Comparison of ENCODE assay signal across 8 cellular contexts in genomic region chr1:243482237-243483022, GRCh38.
DNase-seq lines count a peak whose midpoint lies in the region; ATAC-seq and TF ChIP-seq lines count a peak whose summit lies in the region.

No MANE protein-coding gene starts in this region.

- no peak overlapping the region for H3K27ac ChIP-seq in breast epithelium

- peaks cover 4% of the 10 kb centered on the region for H3K36me3 Mint-ChIP-seq in type B pancreatic cell

- H3K9me3 ChIP-seq in breast epithelium = no peaks in the 10 kb centered on the region

- H3K4me1 ChIP-seq in breast epithelium = no peaks in the 10 kb centered on the region

- H3K4me1 Mint-ChIP-seq in type B pancreatic cell (ENCODE audit: unreplicated experiment) = peaks cover 4% of the 10 kb centered on the region

- intact Hi-C loops in breast epithelium (cut with DNase I; ENCODE audit: low total_unique reads) = no loop called here

- TF ChIP-seq POLR2A in breast epithelium (IDR thresholded peaks at IDR 0.05) = no peak

- no peaks in the 10 kb centered on the region for H3K36me3 ChIP-seq in breast epithelium

- DNase-seq in CMK (ENCODE audit: low read depth) = peak; percentile 34
- DNase-seq in NCI-H1694 treated with DMSO at 0.1 percent for 48 hours (lab: John Stamatoyannopoulos, UW) = peak; percentile 100
- DNase-seq in breast epithelium (ENCODE audit: low spot score in 2 of 2) = no peak
- DNase-seq in left lobe of liver (ENCODE audit: low spot score) = no peak
- no peak for DNase-seq in type B pancreatic cell (ENCODE audit: extremely low spot score, unreplicated experiment)
- DNase-seq in stimulated activated CD4-positive, alpha-beta T cell treated with anti-CD3 and anti-CD28 coated beads, Interleukin-4, amount 100 ng/mL, for 1 hour = no peak
- DNase-seq in DMS153 treated with DMSO at 0.1 percent for 48 hours (lab: John Stamatoyannopoulos, UW; ENCODE audit: unreplicated experiment) = no peak
- DNase-seq in central memory CD4-positive, alpha-beta T cell = no peak

- H3K27ac Mint-ChIP-seq in type B pancreatic cell = peak overlapping the region; percentile 39

- TF ChIP-seq CTCF in breast epithelium (IDR thresholded peaks at IDR 0.05) = no peak
- TF ChIP-seq CTCF in type B pancreatic cell (conservative IDR thresholded peaks at IDR 0.05) = no peak

- peak overlapping the region; percentile 83 for H3K4me3 Mint-ChIP-seq in type B pancreatic cell

- no peaks in the 10 kb centered on the region for H3K27me3 ChIP-seq in breast epithelium

- peaks cover 15% of the 10 kb centered on the region for H3K27me3 Mint-ChIP-seq in type B pancreatic cell

- peak; percentile 15 for ATAC-seq in left lobe of liver

- peaks cover 7% of the 10 kb centered on the region for H3K9me3 Mint-ChIP-seq in type B pancreatic cell

- peak overlapping the region; percentile 16 to 53 (median 24) for H3K4me3 ChIP-seq in breast epithelium

Comparison
In these comparisons a context has a peak if more than half of its experiments do, and no peak if none do; other contexts are left out.
1. DNase-seq: peak in CMK (single experiment) and NCI-H1694 treated with DMSO at 0.1 percent for 48 hours (single experiment); none in breast epithelium (0 of 2), left lobe of liver (single experiment), type B pancreatic cell (single experiment), stimulated activated CD4-positive, alpha-beta T cell treated with anti-CD3 and anti-CD28 coated beads, Interleukin-4, amount 100 ng/mL, for 1 hour (single experiment), DMS153 treated with DMSO at 0.1 percent for 48 hours (single experiment) and central memory CD4-positive, alpha-beta T cell (single experiment).